Comparison of ENCODE assay signal across 26 cellular contexts in genomic region chr1:36206323-36206858, GRCh38. TPM values are rescaled to one million over a fixed set of nuclear protein-coding genes. Genes with fewer than 3 reads are reported as not detected.
DNase-seq lines count a peak whose midpoint lies in the region; ATAC-seq, FAIRE-seq and TF ChIP-seq lines count a peak whose summit lies in the region.
"Had no signal": no experiment of that assay in that cellular context is flagged by ENCODE, and none has a peak within 500 bp of the region (broad histone marks: within the 10 kb centered on the region; RNA-seq: fewer than 3 reads in every experiment).

No MANE protein-coding gene starts in this region.

- no peak overlapping the region for H3K4me3 Mint-ChIP-seq in activated CD8-positive, alpha-beta T cell treated with anti-CD3 and anti-CD28 coated beads for 36 hours
- H3K4me3 Mint-ChIP-seq in chondrocyte (ENCODE audit: unreplicated experiment): no peak overlapping the region
- peak overlapping the region in 1 of 2 donors; percentile 20 for H3K4me3 Mint-ChIP-seq in stimulated activated naive CD8-positive, alpha-beta T cell treated with anti-CD3 and anti-CD28 coated beads, Interleukin-15, amount 100 ng/mL, for 72 hours
- H3K4me3 Mint-ChIP-seq: activated naive CD8-positive, alpha-beta T cell treated with anti-CD3 and anti-CD28 coated beads, Interleukin-2, amount 10 ng/mL, durations not matched to agents 7 days and 5 days; CD8-positive, alpha-beta T cell; mesothelial cell of epicardium; naive thymus-derived CD8-positive, alpha-beta T cell; T-helper 17 cell had no signal

- no peak for ATAC-seq in heart right ventricle
- peak; percentile 91 for ATAC-seq in activated CD8-positive, alpha-beta T cell treated with anti-CD3 and anti-CD28 coated beads for 36 hours
- peak; percentile 73 for ATAC-seq in stimulated activated naive CD8-positive, alpha-beta T cell treated with anti-CD3 and anti-CD28 coated beads, Interleukin-15, amount 100 ng/mL, for 72 hours
- no peak for ATAC-seq in esophagus mucosa
- ATAC-seq: CD8-positive, alpha-beta T cell; naive thymus-derived CD8-positive, alpha-beta T cell; T-helper 17 cell had no signal

- H2AFZ ChIP-seq in smooth muscle cell (ENCODE audit: low read depth): no peak overlapping the region

- no peaks in the 10 kb centered on the region for H3K27me3 Mint-ChIP-seq in activated CD8-positive, alpha-beta T cell treated with anti-CD3 and anti-CD28 coated beads for 36 hours
- no peaks in the 10 kb centered on the region for H3K27me3 Mint-ChIP-seq in chondrocyte (ENCODE audit: low read depth)
- H3K27me3 Mint-ChIP-seq in stimulated activated naive CD8-positive, alpha-beta T cell treated with anti-CD3 and anti-CD28 coated beads, Interleukin-15, amount 100 ng/mL, for 72 hours: no peaks in the 10 kb centered on the region
- H3K27me3 Mint-ChIP-seq: activated naive CD8-positive, alpha-beta T cell treated with anti-CD3 and anti-CD28 coated beads, Interleukin-2, amount 10 ng/mL, durations not matched to agents 7 days and 5 days had no signal

- no peaks in the 10 kb centered on the region for H3K9me3 Mint-ChIP-seq in activated CD8-positive, alpha-beta T cell treated with anti-CD3 and anti-CD28 coated beads for 36 hours
- H3K9me3 Mint-ChIP-seq in chondrocyte (ENCODE audit: low read depth): no peaks in the 10 kb centered on the region
- H3K9me3 Mint-ChIP-seq in stimulated activated naive CD8-positive, alpha-beta T cell treated with anti-CD3 and anti-CD28 coated beads, Interleukin-15, amount 100 ng/mL, for 72 hours: no peaks in the 10 kb centered on the region
- H3K9me3 Mint-ChIP-seq: activated naive CD8-positive, alpha-beta T cell treated with anti-CD3 and anti-CD28 coated beads, Interleukin-2, amount 10 ng/mL, durations not matched to agents 7 days and 5 days; CD8-positive, alpha-beta T cell; mesothelial cell of epicardium; naive thymus-derived CD8-positive, alpha-beta T cell had no signal

- TF ChIP-seq CTCF in right atrium auricular region (IDR thresholded peaks at IDR 0.05): no peak
- TF ChIP-seq CTCF in heart right ventricle (IDR thresholded peaks at IDR 0.05): no peak
- TF ChIP-seq CTCF in activated CD8-positive, alpha-beta T cell treated with anti-CD3 and anti-CD28 coated beads for 36 hours (IDR thresholded peaks at IDR 0.05): no peak
- TF ChIP-seq CTCF in chondrocyte (IDR thresholded peaks at IDR 0.05): no peak
- no peak for TF ChIP-seq CTCF in smooth muscle cell (IDR thresholded peaks at IDR 0.05; ENCODE audit: borderline replicate concordance, insufficient read depth, poor library complexity, severe bottlenecking)

- H3K9me3 ChIP-seq in right atrium auricular region (no peaks in the 10 kb centered on the region), heart right ventricle (no peaks in the 10 kb centered on the region), smooth muscle cell (replicated peaks; ENCODE audit: low read depth) (no peaks in the 10 kb centered on the region)
- H3K9me3 ChIP-seq: gastroesophageal sphincter, SK-N-SH had no signal

- no peaks in the 10 kb centered on the region for H3K36me3 Mint-ChIP-seq in activated CD8-positive, alpha-beta T cell treated with anti-CD3 and anti-CD28 coated beads for 36 hours (ENCODE audit: low read depth)
- H3K36me3 Mint-ChIP-seq in chondrocyte (ENCODE audit: low read depth): no peaks in the 10 kb centered on the region
- H3K36me3 Mint-ChIP-seq: activated naive CD8-positive, alpha-beta T cell treated with anti-CD3 and anti-CD28 coated beads, Interleukin-2, amount 10 ng/mL, durations not matched to agents 7 days and 5 days; CD8-positive, alpha-beta T cell; mesothelial cell of epicardium; naive thymus-derived CD8-positive, alpha-beta T cell had no signal

- H3K4me2 ChIP-seq in smooth muscle cell: no peak overlapping the region
- H3K4me2 ChIP-seq: SK-N-SH had no signal

- no peak overlapping the region for H3K9ac ChIP-seq in smooth muscle cell (ENCODE audit: low read depth)
- H3K9ac ChIP-seq: SK-N-SH had no signal

- no peaks in the 10 kb centered on the region for H3K27me3 ChIP-seq in right atrium auricular region
- H3K27me3 ChIP-seq in heart right ventricle: no peaks in the 10 kb centered on the region
- H3K27me3 ChIP-seq in smooth muscle cell (ENCODE audit: low read depth): no peaks in the 10 kb centered on the region
- H3K27me3 ChIP-seq: gastroesophageal sphincter had no signal

- 90 to 93% methylated on average over 3 of the region's 3 CpGs for WGBS in heart right ventricle, 2 donors
- 100% methylated on average over 3 of the region's 3 CpGs for WGBS in smooth muscle cell (ENCODE audit: low lambda C conversion rate)

- no peaks in the 10 kb centered on the region for H3F3A ChIP-seq in smooth muscle cell (ENCODE audit: low read depth)

- H3K36me3 ChIP-seq in right atrium auricular region (no peaks in the 10 kb centered on the region), heart right ventricle (no peaks in the 10 kb centered on the region), smooth muscle cell (ENCODE audit: low read depth) (no peaks in the 10 kb centered on the region)
- H3K36me3 ChIP-seq: gastroesophageal sphincter had no signal

- no peaks in the 10 kb centered on the region for H4K20me1 ChIP-seq in smooth muscle cell (ENCODE audit: low read depth)

- H3K79me2 ChIP-seq in smooth muscle cell (ENCODE audit: low read depth): no peaks in the 10 kb centered on the region

- FAIRE-seq in GM19239 (lab: Jason Lieb, UNC): no peak

- H3K4me1 ChIP-seq in right atrium auricular region (peaks cover 0 to 57% of the 10 kb centered on the region in 2 donors), heart right ventricle (peaks cover 3 to 45% (median 23%) of the 10 kb centered on the region in 9 donors), smooth muscle cell (ENCODE audit: low read depth) (peaks cover 8% of the 10 kb centered on the region)

- H3K4me1 Mint-ChIP-seq in activated CD8-positive, alpha-beta T cell treated with anti-CD3 and anti-CD28 coated beads for 36 hours (ENCODE audit: low read depth): peaks cover 16% of the 10 kb centered on the region
- peaks cover 33% of the 10 kb centered on the region for H3K4me1 Mint-ChIP-seq in chondrocyte (ENCODE audit: low read depth)
- peaks cover 24% of the 10 kb centered on the region for H3K4me1 Mint-ChIP-seq in stimulated activated naive CD8-positive, alpha-beta T cell treated with anti-CD3 and anti-CD28 coated beads, Interleukin-15, amount 100 ng/mL, for 72 hours

- peak overlapping the region; percentile 47 to 67 for H3K27ac ChIP-seq in right atrium auricular region
- H3K27ac ChIP-seq in heart right ventricle: peak overlapping the region in 4 of 10 donors; percentile 48 to 61 (median 52)
- no peak overlapping the region for H3K27ac ChIP-seq in smooth muscle cell (ENCODE audit: low read depth)

- POLR2A ChIA-PET in activated CD8-positive, alpha-beta T cell treated with anti-CD3 and anti-CD28 coated beads for 36 hours (lab: Charles Lee): interaction anchor here (0.7 to 1.3 kb wide), 2 partner anchors 50 to 180 kb away, joined by 3 read pairs; partner anchors contain the start of gene MAP7D1

- intact Hi-C loops in heart right ventricle (cut with DNase I): no loop called here
- intact Hi-C loops in activated CD8-positive, alpha-beta T cell treated with anti-CD3 and anti-CD28 coated beads for 36 hours (cut with micrococcal nuclease): no loop called here

- peak overlapping the region; percentile 66 for H3K27ac Mint-ChIP-seq in activated CD8-positive, alpha-beta T cell treated with anti-CD3 and anti-CD28 coated beads for 36 hours
- H3K27ac Mint-ChIP-seq in chondrocyte (ENCODE audit: unreplicated experiment): peak overlapping the region; percentile 6
- peak overlapping the region; percentile 63 to 82 for H3K27ac Mint-ChIP-seq in stimulated activated naive CD8-positive, alpha-beta T cell treated with anti-CD3 and anti-CD28 coated beads, Interleukin-15, amount 100 ng/mL, for 72 hours
- H3K27ac Mint-ChIP-seq: activated naive CD8-positive, alpha-beta T cell treated with anti-CD3 and anti-CD28 coated beads, Interleukin-2, amount 10 ng/mL, durations not matched to agents 7 days and 5 days; CD8-positive, alpha-beta T cell; mesothelial cell of epicardium; naive thymus-derived CD8-positive, alpha-beta T cell; T-helper 17 cell had no signal

- CTCF ChIA-PET in activated CD8-positive, alpha-beta T cell treated with anti-CD3 and anti-CD28 coated beads for 36 hours (lab: Charles Lee): no interaction called here

- no peak for DNase-seq in right atrium auricular region (ENCODE audit: low spot score)
- DNase-seq in heart right ventricle: no peak
- DNase-seq in activated CD8-positive, alpha-beta T cell treated with anti-CD3 and anti-CD28 coated beads for 36 hours: peak; percentile 36
- DNase-seq in chondrocyte (ENCODE audit: low spot score): no peak
- DNase-seq in stimulated activated naive CD8-positive, alpha-beta T cell treated with anti-CD3 and anti-CD28 coated beads, Interleukin-15, amount 100 ng/mL, for 72 hours: no peak
- no peak for DNase-seq in smooth muscle cell (lab: John Stamatoyannopoulos, UW; ENCODE audit: unreplicated experiment)
- DNase-seq in GM19239 (ENCODE audit: insufficient read length, low spot score): no peak
- DNase-seq: activated CD4-positive, alpha-beta T cell treated with anti-CD3 and anti-CD28 coated beads for 4 hours; activated naive CD8-positive, alpha-beta T cell treated with anti-CD3 and anti-CD28 coated beads, Interleukin-2, amount 10 ng/mL, durations not matched to agents 7 days and 5 days; CD8-positive, alpha-beta T cell; effector memory CD4-positive, alpha-beta T cell; HCEC 1CT; IMR-90; naive thymus-derived CD8-positive, alpha-beta T cell; NCI-H1105; NCI-H2029; NCI-H774; retina; SK-N-SH; stimulated activated CD4-positive, alpha-beta T cell treated with anti-CD3 and anti-CD28 coated beads, Interleukin-4, amount 100 ng/mL, for 4 hours; stimulated activated naive CD4-positive, alpha-beta T cell treated with Interleukin-2 at 50 U/mL for 16 hours; T-helper 17 cell; trophoblast cell had no signal

- H3K4me3 ChIP-seq in right atrium auricular region (no peak overlapping the region), heart right ventricle (no peak overlapping the region), smooth muscle cell (no peak overlapping the region)
- H3K4me3 ChIP-seq: gastroesophageal sphincter had no signal

RNA-seq across cellular contexts. Expression of gene THRAP3, which starts 17.9 kb away (rescaled TPM):
- total RNA-seq in right atrium auricular region (10 to 100 TPM; 64.3 to 66.4 TPM), heart right ventricle (100 to 1,000 TPM in 5 of 10 donors, 10 to 100 TPM in 5; 85.3 to 109 (median 100) TPM), chondrocyte (88.7 to 106 TPM (median 106 TPM) in 3 replicates), smooth muscle cell (60.5 and 97.2 TPM in 2 replicates), esophagus mucosa (72.0 TPM)
- polyA plus RNA-seq in heart right ventricle (10 to 100 TPM; 22.8 to 35.1 TPM), smooth muscle cell (44.1 and 45.1 TPM in 2 replicates)
- 100 to 1,000 TPM; 119 to 121 TPM for total RNA-seq in activated CD8-positive, alpha-beta T cell treated with anti-CD3 and anti-CD28 coated beads for 36 hours

RNA-seq across cellular contexts. Expression of gene MAP7D1, which starts 50.4 kb away (rescaled TPM):
- total RNA-seq in right atrium auricular region: 100 to 1,000 TPM; 353 to 356 TPM
- total RNA-seq in heart right ventricle: 100 to 1,000 TPM; 277 to 364 (median 325) TPM
- 100 to 1,000 TPM; 176 to 225 TPM for polyA plus RNA-seq in heart right ventricle
- total RNA-seq in activated CD8-positive, alpha-beta T cell treated with anti-CD3 and anti-CD28 coated beads for 36 hours: 100 to 1,000 TPM; 125 to 129 TPM
- 159 to 177 TPM (median 173 TPM) in 3 replicates for total RNA-seq in chondrocyte
- total RNA-seq in smooth muscle cell: 102 and 109 TPM in 2 replicates
- polyA plus RNA-seq in smooth muscle cell: 169 and 186 TPM in 2 replicates
- 93.1 TPM for total RNA-seq in esophagus mucosa

RNA-seq across cellular contexts. Expression of gene TRAPPC3, which starts 57.1 kb away (rescaled TPM):
- 10 to 100 TPM; 62.0 to 81.6 TPM for total RNA-seq in right atrium auricular region
- 10 to 100 TPM; 41.6 to 62.6 (median 48.4) TPM for total RNA-seq in heart right ventricle
- polyA plus RNA-seq in heart right ventricle: 10 to 100 TPM; 33.6 to 73.8 TPM
- 10 to 100 TPM; 47.9 to 48.4 TPM for total RNA-seq in activated CD8-positive, alpha-beta T cell treated with anti-CD3 and anti-CD28 coated beads for 36 hours
- 67.7 to 74.5 TPM (median 69.7 TPM) in 3 replicates for total RNA-seq in chondrocyte
- total RNA-seq in smooth muscle cell: 67.8 and 202 TPM in 2 replicates
- 113 and 114 TPM in 2 replicates for polyA plus RNA-seq in smooth muscle cell
- total RNA-seq in esophagus mucosa: 65.0 TPM

Comparison
In these comparisons a context has a peak if more than half of its experiments do, and no peak if none do; other contexts are left out.
1. ATAC-seq: peak in activated CD8-positive, alpha-beta T cell treated with anti-CD3 and anti-CD28 coated beads for 36 hours (single experiment) and stimulated activated naive CD8-positive, alpha-beta T cell treated with anti-CD3 and anti-CD28 coated beads, Interleukin-15, amount 100 ng/mL, for 72 hours (single experiment); none in heart right ventricle (0 of 8) and esophagus mucosa (single experiment).
2. H3K27ac Mint-ChIP-seq: peak in every context shown above with its lines; median percentile 72 in stimulated activated naive CD8-positive, alpha-beta T cell treated with anti-CD3 and anti-CD28 coated beads, Interleukin-15, amount 100 ng/mL, for 72 hours; 66 in activated CD8-positive, alpha-beta T cell treated with anti-CD3 and anti-CD28 coated beads for 36 hours; 6 in chondrocyte.